ENCODE assay signal across 8 cellular contexts in the genomic region with DNA sequence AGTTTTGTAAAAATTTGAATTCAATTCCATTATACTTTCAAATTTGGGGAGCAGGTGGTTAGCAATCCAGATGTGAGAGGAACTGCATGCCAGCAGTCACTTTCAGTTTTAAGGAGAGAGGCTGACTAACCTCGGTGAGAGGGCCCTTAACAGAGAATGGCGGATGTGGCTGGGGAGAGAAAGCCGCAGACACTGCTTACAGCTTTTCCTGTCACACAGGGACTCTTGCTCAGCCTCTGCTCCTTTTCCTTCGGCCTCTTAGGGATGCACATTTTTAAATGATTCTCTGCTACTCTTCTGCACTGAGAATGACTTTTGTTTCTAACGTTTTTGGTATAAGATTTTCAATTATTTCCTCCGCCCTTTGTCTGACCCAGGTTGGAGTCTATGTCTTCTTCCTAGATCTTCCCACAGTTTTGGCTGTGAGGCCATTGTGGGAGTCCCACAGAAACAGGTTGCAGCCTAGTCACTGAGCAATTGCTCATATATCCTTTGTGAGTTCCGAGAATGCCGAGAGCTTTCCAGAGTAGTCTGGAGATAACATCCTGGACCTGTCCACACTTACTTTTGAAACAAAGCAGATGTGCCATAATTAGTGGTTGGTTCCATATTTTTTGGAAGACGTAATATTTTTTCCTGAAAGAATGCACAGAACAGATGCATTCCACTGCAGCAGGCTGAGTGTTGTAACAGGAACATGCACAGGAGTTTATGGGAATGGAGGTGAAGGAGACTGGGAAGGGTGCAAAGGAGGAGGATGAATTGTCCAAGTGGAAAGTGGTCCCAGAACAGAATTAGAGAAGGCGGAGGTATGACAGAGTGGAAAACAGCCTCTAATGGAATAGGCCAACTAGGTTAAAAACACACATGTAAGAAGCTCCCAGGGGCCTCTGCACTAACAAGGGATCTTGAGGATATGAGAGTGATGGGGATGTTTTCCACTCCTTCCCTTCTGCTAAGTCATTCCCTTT.
A peak's percentile ranks its signal among the peaks of the same experiment; 100 is the strongest.
DNase-seq lines count a peak whose midpoint lies in the region; ATAC-seq and TF ChIP-seq lines count a peak whose summit lies in the region.

No MANE protein-coding gene starts in this region.

- no peaks in the 10 kb centered on the region for H3K36me3 Mint-ChIP-seq in activated CD4-positive, alpha-beta memory T cell treated with anti-CD3 and anti-CD28 coated beads, Interleukin-2, amount 10 ng/mL, durations not matched to agents 7 days and 5 days (ENCODE audit: low read depth)

- peak overlapping the region; percentile 19 for H3K4me3 ChIP-seq in fibroblast of the aortic adventitia (ENCODE audit: low read depth, low read length)
- H3K4me3 ChIP-seq in thyroid gland (replicated peaks in 1 of 3) = no peak overlapping the region
- H3K4me3 ChIP-seq in suprapubic skin = no peak overlapping the region

- no peaks in the 10 kb centered on the region for H3K9me3 Mint-ChIP-seq in activated CD4-positive, alpha-beta memory T cell treated with anti-CD3 and anti-CD28 coated beads, Interleukin-2, amount 10 ng/mL, durations not matched to agents 7 days and 5 days

- H3K4me1 Mint-ChIP-seq in activated CD4-positive, alpha-beta memory T cell treated with anti-CD3 and anti-CD28 coated beads, Interleukin-2, amount 10 ng/mL, durations not matched to agents 7 days and 5 days = peaks cover 24% of the 10 kb centered on the region

- H3K9me3 ChIP-seq in thyroid gland (no peaks in the 10 kb centered on the region), suprapubic skin (no peaks in the 10 kb centered on the region)

- POLR2A ChIA-PET in activated CD4-positive, alpha-beta memory T cell treated with anti-CD3 and anti-CD28 coated beads, Interleukin-2, amount 10 ng/mL, durations not matched to agents 7 days and 5 days (lab: Charles Lee) = no interaction called here

- CTCF ChIA-PET in activated CD4-positive, alpha-beta memory T cell treated with anti-CD3 and anti-CD28 coated beads, Interleukin-2, amount 10 ng/mL, durations not matched to agents 7 days and 5 days (lab: Charles Lee) = no interaction called here

- H3K4me1 ChIP-seq in thyroid gland = no peaks in the 10 kb centered on the region
- peaks cover 2% of the 10 kb centered on the region for H3K4me1 ChIP-seq in suprapubic skin

- peak; percentile 81 for DNase-seq in AG20443 (ENCODE audit: low spot score)
- DNase-seq in activated CD4-positive, alpha-beta memory T cell treated with anti-CD3 and anti-CD28 coated beads, Interleukin-2, amount 10 ng/mL, durations not matched to agents 7 days and 5 days = peak; percentile 88
- DNase-seq in fibroblast of the aortic adventitia (ENCODE audit: low read depth) = peak; percentile 99
- peak; percentile 77 for DNase-seq in stimulated activated CD4-positive, alpha-beta T cell treated with anti-CD3 and anti-CD28 coated beads, Interleukin-4, amount 100 ng/mL, for 24 hours
- DNase-seq in thyroid gland = no peak
- no peak for DNase-seq in suprapubic skin (ENCODE audit: low spot score in 2 of 2)

- TF ChIP-seq POLR2A in thyroid gland (IDR thresholded peaks at IDR 0.05) = no peak
- no peak for TF ChIP-seq POLR2A in suprapubic skin (IDR thresholded peaks at IDR 0.05)

- TF ChIP-seq CTCF in fibroblast of the aortic adventitia (IDR thresholded peaks at IDR 0.05; ENCODE audit: insufficient read depth, low read length) (no peak), thyroid gland (IDR thresholded peaks at IDR 0.05) (no peak), suprapubic skin (IDR thresholded peaks at IDR 0.05) (no peak)

- H3K4me3 Mint-ChIP-seq in activated CD4-positive, alpha-beta memory T cell treated with anti-CD3 and anti-CD28 coated beads, Interleukin-2, amount 10 ng/mL, durations not matched to agents 7 days and 5 days = peak overlapping the region; percentile 25

- H3K27ac ChIP-seq in thyroid gland = no peak overlapping the region
- H3K27ac ChIP-seq in suprapubic skin = no peak overlapping the region

- peak overlapping the region; percentile 3 for H3K27ac Mint-ChIP-seq in activated CD4-positive, alpha-beta memory T cell treated with anti-CD3 and anti-CD28 coated beads, Interleukin-2, amount 10 ng/mL, durations not matched to agents 7 days and 5 days

- H3K36me3 ChIP-seq in thyroid gland (no peaks in the 10 kb centered on the region), suprapubic skin (no peaks in the 10 kb centered on the region)

- TF ChIP-seq EP300 in suprapubic skin (IDR thresholded peaks at IDR 0.05) = no peak

- ATAC-seq in GM19438 (IDR thresholded peaks at IDR 0.05; ENCODE audit: low read depth, unreplicated experiment) (peak; percentile 99), HG03469 (IDR thresholded peaks at IDR 0.05; ENCODE audit: unreplicated experiment) (peak; percentile 94)

- H3K27me3 Mint-ChIP-seq in activated CD4-positive, alpha-beta memory T cell treated with anti-CD3 and anti-CD28 coated beads, Interleukin-2, amount 10 ng/mL, durations not matched to agents 7 days and 5 days = peaks cover 41% of the 10 kb centered on the region

- H3K27me3 ChIP-seq in thyroid gland = no peaks in the 10 kb centered on the region
- H3K27me3 ChIP-seq in suprapubic skin = no peaks in the 10 kb centered on the region

- intact Hi-C loops in thyroid gland (cut with DNase I) = no loop called here

- 59 to 61% methylated on average over 10 of the region's 10 CpGs for WGBS in thyroid gland, 2 donors
- WGBS in suprapubic skin = 57% methylated on average over 10 of the region's 10 CpGs

Comparison
In these comparisons a context has a peak if more than half of its experiments do, and no peak if none do; other contexts are left out.
1. DNase-seq: peak in AG20443 (single experiment), activated CD4-positive, alpha-beta memory T cell treated with anti-CD3 and anti-CD28 coated beads, Interleukin-2, amount 10 ng/mL, durations not matched to agents 7 days and 5 days (single experiment), fibroblast of the aortic adventitia (single experiment) and stimulated activated CD4-positive, alpha-beta T cell treated with anti-CD3 and anti-CD28 coated beads, Interleukin-4, amount 100 ng/mL, for 24 hours (single experiment); none in thyroid gland (0 of 2) and suprapubic skin (0 of 2).